Comparison of ENCODE assay signal across 8 cellular contexts in genomic region chr7:90211391-90212148, GRCh38.
A peak's percentile ranks its signal among the peaks of the same experiment; 100 is the strongest.
DNase-seq lines count a peak whose midpoint lies in the region; ATAC-seq and TF ChIP-seq lines count a peak whose summit lies in the region.

Gene STEAP2, plus strand, starts transcription at chr7:90211740. Its CDS starts 13,343 bp downstream, at chr7:90225083.

- H3K27me3 ChIP-seq in HUES6 (ENCODE audit: control insufficient read depth, insufficient read depth, low read length) = peaks cover 6% of the 10 kb centered on the region; the same call in 1 of the 2 replicates

- H3K4me1 ChIP-seq in HUES6 (ENCODE audit: control insufficient read depth, insufficient read depth, low read length) = peaks cover 34% of the 10 kb centered on the region

- DNase-seq in GM03348 (ENCODE audit: low spot score) = peak; percentile 95
- peak; percentile 72 for DNase-seq in RWPE1 (ENCODE audit: low spot score)
- peak; percentile 81 for DNase-seq in cerebellar cortex (ENCODE audit: low spot score)
- DNase-seq in inferior parietal cortex (ENCODE audit: extremely low spot score) = peak; percentile 63
- no peak for DNase-seq in SHP77 (lab: John Stamatoyannopoulos, UW)

- peak within 1 kb of the TSS; percentile 56 for H3K9ac ChIP-seq in HUES6 (ENCODE audit: low read length)

- POLR2A ChIA-PET in RWPE1 (lab: Yijun Ruan, JAX; ENCODE audit: low non-redundant PET) = interaction anchor here (0.5 to 0.6 kb wide), 2 partner anchors 11 to 14 kb away, joined by 3 to 8 read pairs; no protein-coding TSS in a partner anchor

- H3K9me3 ChIP-seq in HUES6 (ENCODE audit: control insufficient read depth, insufficient read depth, low read depth, low read length) = no peaks in the 10 kb centered on the region

- ATAC-seq in GM21529 (IDR thresholded peaks at IDR 0.05; ENCODE audit: unreplicated experiment) = peak; percentile 90

- TF ChIP-seq CTCF in RWPE1 (conservative IDR thresholded peaks at IDR 0.05; ENCODE audit: low read depth) = peak; percentile 83

- H3K27ac ChIP-seq in HUES6 (ENCODE audit: low read depth, low read length) = peak within 1 kb of the TSS; percentile 35; the same call in 1 of the 2 replicates
- no peak within 1 kb of the TSS for H3K27ac ChIP-seq in RWPE1
- H3K27ac ChIP-seq in skin epidermis = peak within 1 kb of the TSS in 20 of 21 experiments; percentile 64 to 94 (median 82)

- CTCF ChIA-PET in RWPE1 (lab: Yijun Ruan, JAX) = interaction anchor here (0.5 to 1.3 kb wide), 10 partner anchors 16 to 597 kb away, joined by 3 to 5 read pairs (median 3); no protein-coding TSS in a partner anchor

- H3K4me3 ChIP-seq in HUES6 (ENCODE audit: low read depth, low read length) (peak within 1 kb of the TSS; percentile 77), skin epidermis (peak within 1 kb of the TSS; percentile 44 to 68 (median 53))

- H3K36me3 ChIP-seq in HUES6 (ENCODE audit: control insufficient read depth, insufficient read depth, low read length) = no peaks in the 10 kb centered on the region

Comparison
In these comparisons a context has a peak if more than half of its experiments do, and no peak if none do; other contexts are left out.
1. DNase-seq: peak in GM03348 (single experiment), RWPE1 (single experiment), cerebellar cortex (single experiment) and inferior parietal cortex (single experiment); none in SHP77 (0 of 2).